Comparison of ENCODE assay signal across 16 cellular contexts in genomic region chr12:27653661-27654060, GRCh38. TPM values are rescaled to one million over a fixed set of nuclear protein-coding genes. Genes with fewer than 3 reads are reported as not detected.
DNase-seq lines count a peak whose midpoint lies in the region; ATAC-seq, FAIRE-seq and TF ChIP-seq lines count a peak whose summit lies in the region.
"Had no signal": no experiment of that assay in that cellular context is flagged by ENCODE, and none has a peak within 500 bp of the region (broad histone marks: within the 10 kb centered on the region; RNA-seq: fewer than 3 reads in every experiment).

No MANE protein-coding gene starts in this region.

- H3K36me3 ChIP-seq in MM.1S (replicated peaks; ENCODE audit: insufficient read depth, low read length) = no peaks in the 10 kb centered on the region
- H3K36me3 ChIP-seq in GM12878 (ENCODE audit: control insufficient read depth in 2 of 2, insufficient read depth in 2 of 2, low read length in 1 of 2) = 0 out of 4 replicates have a peak, but pooled peaks cover 0 to 3% of the 10 kb centered on the region in 2 experiments
- H3K36me3 ChIP-seq: BE2C had no signal

- no peak for TF ChIP-seq POLR2A in GM12878 (IDR thresholded peaks at IDR 0.05; ENCODE audit: low read depth, low read length)

- H3F3A ChIP-seq in MM.1S (ENCODE audit: insufficient read depth, low read length) = peaks cover 3% of the 10 kb centered on the region; the same call in 1 of the 2 replicates

- SMC1A ChIA-PET in GM12878 (lab: Charles Lee; ENCODE audit: uncharacterized antibody, unreplicated experiment) = interaction anchor here (1.4 to 2.0 kb wide), 4 partner anchors 123 to 220 kb away, joined by 3 to 16 read pairs (median 6); no protein-coding TSS in a partner anchor

- H2AFZ ChIP-seq in MM.1S (ENCODE audit: low read length) (peak overlapping the region; percentile 46), GM12878 (ENCODE audit: control insufficient read depth, low read depth, low read length) (no peak overlapping the region)

- CTCF ChIA-PET in GM12878 (lab: Yijun Ruan, JAX) = interaction anchor here (0.6 to 2.0 kb wide), 7 partner anchors 51 to 269 kb away, joined by 3 to 23 read pairs (median 4); partner anchors contain the start of gene PPFIBP1

- H3K4me1 ChIP-seq in MM.1S (ENCODE audit: low read length) (no peaks in the 10 kb centered on the region), GM12878 (ENCODE audit: control insufficient read depth, insufficient read depth, low read length) (peaks cover 5% of the 10 kb centered on the region; the same call in 1 of the 2 replicates)
- H3K4me1 ChIP-seq: BE2C had no signal

- H3K9me3 ChIP-seq in MM.1S (replicated peaks; ENCODE audit: insufficient read depth, low read length) (no peaks in the 10 kb centered on the region), GM12878 (replicated peaks; ENCODE audit: control insufficient read depth, insufficient read depth, low read length) (no peaks in the 10 kb centered on the region)
- H3K9me3 ChIP-seq: BE2C had no signal

- H3K79me2 ChIP-seq in MM.1S (ENCODE audit: low read length) (no peaks in the 10 kb centered on the region), GM12878 (ENCODE audit: control insufficient read depth, insufficient read depth, low read length) (no peaks in the 10 kb centered on the region)

- intact Hi-C loops in GM12878 (cut with micrococcal nuclease; ENCODE audit: unreplicated experiment) = loop anchor here (2.0 kb wide), 1 partner anchor 119 kb away; no protein-coding TSS in a partner anchor

- no peaks in the 10 kb centered on the region for H3K9me2 ChIP-seq in MM.1S (replicated peaks; ENCODE audit: insufficient read depth, low read length)

- H4K20me1 ChIP-seq in MM.1S (ENCODE audit: insufficient read depth, low read length) (no peaks in the 10 kb centered on the region), GM12878 (ENCODE audit: control insufficient read depth, insufficient read depth) (no peaks in the 10 kb centered on the region)

- ATAC-seq in GM12878 (peak; percentile 39; the same call in 1 of the 3 replicates), HG03354 (IDR thresholded peaks at IDR 0.05; ENCODE audit: poor library complexity, severe bottlenecking, unreplicated experiment) (no peak), GM21423 (IDR thresholded peaks at IDR 0.05; ENCODE audit: unreplicated experiment) (no peak)

- POLR2A ChIA-PET in GM12878 (lab: Charles Lee) = no interaction called here

- peak overlapping the region; percentile 23; the same call in 1 of the 2 replicates for H3K9ac ChIP-seq in MM.1S (ENCODE audit: low read length)
- no peak overlapping the region for H3K9ac ChIP-seq in GM12878 (ENCODE audit: control insufficient read depth, insufficient read depth, low read length)

- peak overlapping the region; percentile 26; the same call in 1 of the 2 replicates for H3K4me3 ChIP-seq in MM.1S (ENCODE audit: low read length)
- H3K4me3 ChIP-seq in GM12878 = no peak overlapping the region

- no TSS peak for BruUV-seq in GM12878 (replicated peaks; lab: Mats Ljungman, UMichigan)

- in situ Hi-C loops in GM13977 (cut with MboI; ENCODE audit: low pct_unique_long_range_greater_than_20kb, low sequenced_read_pairs, unreplicated experiment) = no loop called here
- in situ Hi-C loops in GM12878 (cut with MboI) = loop anchor here (25.0 kb wide), 1 partner anchor 216 kb away; the partner anchor contains the start of gene SMCO2

- FAIRE-seq in GM19239 (lab: Jason Lieb, UNC) = peak; percentile 77
- peak; percentile 72 for FAIRE-seq in GM12878 (lab: Jason Lieb, UNC)

- DNase-seq in GM13977 (ENCODE audit: low spot score) (peak; percentile 6), GM19239 (ENCODE audit: insufficient read length, low spot score) (no peak), MM.1S (peak; percentile 58), GM12878 (ENCODE audit: low read depth, low spot score) (no peak), MV-4-11 (lab: John Stamatoyannopoulos, UW) (no peak)
- DNase-seq: BE2C; CD4-positive, alpha-beta memory T cell; DND-41; GDM1; H9; NCI-H1105 treated with DMSO at 0.1 percent for 48 hours; NCI-H187; NCI-H446 treated with DMSO at 0.1 percent for 48 hours; NCI-H748 treated with DMSO at 0.1 percent for 48 hours had no signal

- TF ChIP-seq CTCF in GM13977 (IDR thresholded peaks at IDR 0.05; ENCODE audit: extremely low read depth, insufficient read depth, missing control alignments) = no peak
- TF ChIP-seq CTCF in MM.1S (IDR thresholded peaks at IDR 0.05; ENCODE audit: low read length) = no peak
- no peak for TF ChIP-seq CTCF in GM12878 (IDR thresholded peaks at IDR 0.05 in 2 of 3, conservative IDR thresholded peaks at IDR 0.05 in 1 of 3; ENCODE audit: control insufficient read depth in 2 of 3, extremely low read depth in 1 of 3, insufficient read depth in 1 of 3, low read depth in 3 of 3, low read length in 3 of 3)

- peak overlapping the region; percentile 51 for H3K4me2 ChIP-seq in MM.1S (ENCODE audit: low read depth, low read length)
- 0 out of 2 replicates have a peak overlapping the region, but pooled peaks have one; percentile 23 for H3K4me2 ChIP-seq in GM12878 (ENCODE audit: control insufficient read depth, insufficient read depth)

- H3K27ac ChIP-seq in MM.1S (ENCODE audit: low read length) (peak overlapping the region; percentile 36; the same call in 1 of the 2 replicates), GM12878 (ENCODE audit: control insufficient read depth, insufficient read depth) (no peak overlapping the region; the same call in 1 of the 2 replicates)

- no peak for TF ChIP-seq EP300 in GM12878 (IDR thresholded peaks at IDR 0.05; ENCODE audit: borderline replicate concordance in 1 of 2, control insufficient read depth in 1 of 2, low read depth in 2 of 2, low read length in 2 of 2)

- TF ChIP-seq RAD21 in GM12878 (IDR thresholded peaks at IDR 0.05; ENCODE audit: insufficient read depth, low read depth, low read length) = no peak

- H3K27me3 ChIP-seq in MM.1S (replicated peaks; ENCODE audit: insufficient read depth, low read length) (no peaks in the 10 kb centered on the region), GM12878 (replicated peaks in 1 of 2; ENCODE audit: control insufficient read depth in 2 of 2, insufficient read depth in 2 of 2, low read length in 1 of 2) (no peaks in the 10 kb centered on the region)
- H3K27me3 ChIP-seq: BE2C had no signal

- RAD21 ChIA-PET in GM12878 (lab: Charles Lee; ENCODE audit: unreplicated experiment) = interaction anchor here (1.3 to 1.5 kb wide), 2 partner anchors 217 to 227 kb away, joined by 3 to 4 read pairs; no protein-coding TSS in a partner anchor

TF ChIP-seq in GM12878, 131 proteins besides CTCF, POLR2A, EP300 and RAD21 (continues in another document):
- TF ChIP-seq PAX5 (IDR thresholded peaks at IDR 0.05; ENCODE audit: borderline replicate concordance, low read depth, low read length) (no peak), FOS (IDR thresholded peaks at IDR 0.05; ENCODE audit: borderline replicate concordance, extremely low read depth, insufficient read length) (no peak), NFIC (IDR thresholded peaks at IDR 0.05; ENCODE audit: low read depth, low read length) (no peak), YY1 (IDR thresholded peaks at IDR 0.05; ENCODE audit: low read depth, low read length) (no peak), BCL3 (IDR thresholded peaks at IDR 0.05; ENCODE audit: borderline replicate concordance, insufficient read depth, low read depth, low read length, poor library complexity, severe bottlenecking) (no peak)

RNA-seq across cellular contexts. Expression of gene REP15, which starts 42.6 kb away (rescaled TPM):
- 4.5 and 6.6 TPM in 2 replicates for total RNA-seq in GM12878 (2013; cell fraction: nucleolus; rRNA removed)
- total RNA-seq in GM12878 (2014; rRNA removed) = 0.22 TPM in 1 of 2 replicates, not detected in the other
- total RNA-seq in GM12878 (2014; rRNA removed; fragmentation: Illumina TruSeq; extraction: Trizol) = 0.14 TPM in 1 of 2 replicates, not detected in the other
- not detected in 2 replicates for total RNA-seq in GM12878 (2021)
- not detected for polyA plus RNA-seq in GM12878 (2011; ENCODE audit: low read depth)
- polyA plus RNA-seq in GM12878 (2011; rRNA removed) = not detected in 2 replicates
- polyA plus RNA-seq in GM12878 (2011; cell fraction: cytosol; rRNA removed) = not detected in 2 replicates
- 0.20 TPM in 1 of 2 replicates, not detected in the other for polyA plus RNA-seq in GM12878 (2011; cell fraction: nucleus; rRNA removed)
- polyA plus RNA-seq in GM12878 (2012) = 0.15 TPM in 1 of 2 replicates, not detected in the other
- not detected in 2 replicates for polyA plus RNA-seq in GM12878 (2014; fragmentation: Illumina TruSeq; extraction: Trizol)
- not detected for polyA plus RNA-seq in GM12878 (2014; fragmentation: Nextera tagmentation; extraction: Ambion mirVana)
- not detected in 2 replicates for polyA plus RNA-seq in GM12878 (2014; rRNA removed)
- not detected for polyA plus RNA-seq in GM12878 (2016; fragmentation: Nextera tagmentation; extraction: Ambion mirVana)
- 0.52 and 0.66 TPM in 2 replicates for polyA minus RNA-seq in GM12878 (2011; rRNA and poly(A)+ RNA removed)
- not detected in 2 replicates for polyA minus RNA-seq in GM12878 (2011; cell fraction: cytosol; rRNA and poly(A)+ RNA removed)
- polyA minus RNA-seq in GM12878 (2011; cell fraction: nucleus; rRNA and poly(A)+ RNA removed) = not detected in 2 replicates
- total RNA-seq: CD4-positive, alpha-beta memory T cell had no signal

RNA-seq across cellular contexts. Expression of gene MRPS35, which starts 57.0 kb away (rescaled TPM):
- 22.0 and 27.0 TPM in 2 replicates for total RNA-seq in GM12878 (2013; cell fraction: nucleolus; rRNA removed)
- total RNA-seq in GM12878 (2014; rRNA removed) (50.6 and 63.2 TPM in 2 replicates), GM12878 (2014; rRNA removed; fragmentation: Illumina TruSeq; extraction: Trizol) (66.6 and 68.2 TPM in 2 replicates), GM12878 (2021) (43.1 and 45.7 TPM in 2 replicates)
- 27.5 TPM for polyA plus RNA-seq in GM12878 (2011; ENCODE audit: low read depth)
- polyA plus RNA-seq in GM12878 (2011; rRNA removed) (59.7 and 89.0 TPM in 2 replicates), GM12878 (2014; fragmentation: Illumina TruSeq; extraction: Trizol) (66.0 and 85.1 TPM in 2 replicates), GM12878 (2014; fragmentation: Nextera tagmentation; extraction: Ambion mirVana) (100 to 1,000 TPM in 1 of 2 experiments, 10 to 100 TPM in 1; 87.2 to 111 TPM), GM12878 (2014; rRNA removed) (46.1 and 48.2 TPM in 2 replicates), GM12878 (2016; fragmentation: Nextera tagmentation; extraction: Ambion mirVana) (100 to 1,000 TPM; 108 to 109 TPM)
- 41.2 and 41.8 TPM in 2 replicates for polyA plus RNA-seq in GM12878 (2011; cell fraction: cytosol; rRNA removed)
- polyA plus RNA-seq in GM12878 (2011; cell fraction: nucleus; rRNA removed) = 22.2 and 22.9 TPM in 2 replicates
- polyA plus RNA-seq in GM12878 (2012) = 33.3 and 40.0 TPM in 2 replicates
- 24.4 and 26.3 TPM in 2 replicates for polyA minus RNA-seq in GM12878 (2011; rRNA and poly(A)+ RNA removed)
- polyA minus RNA-seq in GM12878 (2011; cell fraction: cytosol; rRNA and poly(A)+ RNA removed) = 22.6 and 24.2 TPM in 2 replicates
- 7.3 and 9.6 TPM in 2 replicates for polyA minus RNA-seq in GM12878 (2011; cell fraction: nucleus; rRNA and poly(A)+ RNA removed)

Comparison
In these comparisons a context has a peak if more than half of its experiments do, and no peak if none do; other contexts are left out.
1. DNase-seq: peak in GM13977 (single experiment) and MM.1S (single experiment); none in GM19239 (single experiment), GM12878 (single experiment) and MV-4-11 (single experiment).